Comparison of ENCODE assay signal across 18 cellular contexts in the genomic region with DNA sequence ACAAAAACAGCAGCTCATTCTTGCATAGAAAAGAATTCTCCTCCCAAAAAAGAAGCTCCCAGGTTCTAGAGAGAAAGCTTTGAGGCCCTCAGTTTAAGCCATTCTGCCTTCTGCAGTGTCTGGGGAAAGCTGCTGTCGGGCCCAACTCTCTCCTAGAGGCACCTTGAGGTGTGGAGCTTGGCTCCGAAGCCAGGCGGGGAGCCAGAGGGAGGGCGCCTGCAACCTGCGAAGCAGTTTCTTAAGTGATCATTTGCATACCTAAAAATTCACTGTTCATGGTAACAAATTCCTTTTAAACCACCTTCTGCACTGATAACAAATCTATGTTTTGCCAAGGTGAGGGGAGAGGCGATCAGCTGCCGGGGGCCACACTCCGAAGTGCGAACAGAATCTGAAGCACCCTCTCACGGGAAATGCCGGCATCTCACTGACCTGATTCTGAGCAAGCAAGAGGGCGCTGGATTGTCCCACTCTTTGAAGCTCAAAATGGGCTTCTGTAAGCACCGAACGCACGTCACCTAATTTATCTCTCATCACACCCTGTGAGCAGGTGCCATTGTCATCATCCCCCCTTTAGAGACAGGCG.
DNase-seq lines count a peak whose midpoint lies in the region; ATAC-seq and TF ChIP-seq lines count a peak whose summit lies in the region.
"Had no signal": no experiment of that assay in that cellular context is flagged by ENCODE, and none has a peak within 500 bp of the region (broad histone marks: within the 10 kb centered on the region; RNA-seq: fewer than 3 reads in every experiment).

No MANE protein-coding gene starts in this region.

- peak; percentile 28 for DNase-seq in activated CD8-positive, alpha-beta memory T cell treated with anti-CD3 and anti-CD28 coated beads, Interleukin-2, amount 50 U/mL, for 48 hours
- no peak for DNase-seq in activated CD8-positive, alpha-beta memory T cell treated with anti-CD3 and anti-CD28 coated beads for 24 hours
- peak; percentile 27 for DNase-seq in RPMI8226
- no peak for DNase-seq in left lung
- DNase-seq in retina: peak; percentile 34
- no peak for DNase-seq in tibial artery
- no peak for DNase-seq in SW 1271 (lab: John Stamatoyannopoulos, UW)
- DNase-seq in omental fat pad (ENCODE audit: low spot score): no peak
- DNase-seq: CD8-positive, alpha-beta memory T cell; DND-41; GF-D8; HFFc6; KG1; NCI-H146; NCI-H2081 treated with DMSO at 0.1 percent for 48 hours; NCI-H2227 treated with DMSO at 0.1 percent for 48 hours; NCI-H524 treated with DMSO at 0.1 percent for 48 hours had no signal

- H3K4me3 ChIP-seq in left lung (no peak overlapping the region), tibial artery (no peak overlapping the region)

- TF ChIP-seq CTCF in left lung (IDR thresholded peaks at IDR 0.05) (no peak), tibial artery (IDR thresholded peaks at IDR 0.05) (no peak), omental fat pad (IDR thresholded peaks at IDR 0.05) (no peak)

- H3K27me3 ChIP-seq in left lung (no peaks in the 10 kb centered on the region), tibial artery (peaks cover 0 to 14% of the 10 kb centered on the region in 2 donors)

- no peak overlapping the region for H3K27ac ChIP-seq in left lung
- no peak overlapping the region for H3K27ac ChIP-seq in tibial artery
- H3K27ac ChIP-seq: 22Rv1 had no signal

- ATAC-seq in left lung (peak; percentile 66), omental fat pad (ENCODE audit: low FRiP score) (no peak)

- intact Hi-C loops in left lung (cut with DNase I) (no loop called here), tibial artery (cut with DNase I; ENCODE audit: low total_unique reads) (no loop called here)

- H3K36me3 ChIP-seq in left lung: no peaks in the 10 kb centered on the region
- no peaks in the 10 kb centered on the region for H3K36me3 ChIP-seq in tibial artery

- H3K9me3 ChIP-seq in left lung (no peaks in the 10 kb centered on the region), tibial artery (no peaks in the 10 kb centered on the region)

- H3K4me1 ChIP-seq in left lung (no peaks in the 10 kb centered on the region), tibial artery (peaks cover 0 to 5% (median 0%) of the 10 kb centered on the region in 4 donors)

Comparison
In these comparisons a context has a peak if more than half of its experiments do, and no peak if none do; other contexts are left out.
1. DNase-seq: peak in activated CD8-positive, alpha-beta memory T cell treated with anti-CD3 and anti-CD28 coated beads, Interleukin-2, amount 50 U/mL, for 48 hours (single experiment), RPMI8226 (single experiment) and retina (single experiment); none in activated CD8-positive, alpha-beta memory T cell treated with anti-CD3 and anti-CD28 coated beads for 24 hours (single experiment), left lung (0 of 2), tibial artery (0 of 2), SW 1271 (0 of 2) and omental fat pad (single experiment).